Comparison of ENCODE assay signal across 1 cellular context in the genomic region with DNA sequence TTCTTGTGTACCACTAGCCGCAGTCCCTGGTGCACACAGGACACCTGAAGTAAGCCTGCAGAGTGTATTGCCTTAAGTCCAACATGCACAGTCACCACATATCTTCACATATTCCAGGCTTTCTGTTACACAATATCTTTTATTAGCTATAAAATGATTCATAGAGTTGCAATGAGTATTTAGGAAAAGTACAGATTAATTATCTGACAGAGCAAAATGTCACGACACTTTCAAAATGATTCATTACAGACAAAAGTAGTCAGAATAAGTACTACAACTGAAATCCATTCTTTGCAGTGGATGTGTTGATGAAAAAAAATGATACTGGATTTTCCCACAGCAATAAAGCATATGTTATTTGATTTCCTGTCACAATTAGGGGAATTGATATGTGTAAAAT.
TF ChIP-seq lines count a peak whose summit lies in the region.

No MANE protein-coding gene starts in this region.

TF ChIP-seq in HepG2, 621 proteins besides CTCF, POLR2A, EP300 and RAD21:
- TF ChIP-seq THAP11 (CRISPR knock-in tag; IDR thresholded peaks at IDR 0.05) (no peak), ZNF780A (CRISPR knock-in tag; IDR thresholded peaks at IDR 0.05) (no peak), ZNF598 (CRISPR knock-in tag; IDR thresholded peaks at IDR 0.05; ENCODE audit: borderline replicate concordance) (no peak), ZNF350 (CRISPR knock-in tag; IDR thresholded peaks at IDR 0.05; ENCODE audit: borderline replicate concordance, low read depth) (no peak), MXD4 (CRISPR knock-in tag; IDR thresholded peaks at IDR 0.05) (no peak), KAT7 (CRISPR knock-in tag; IDR thresholded peaks at IDR 0.05; ENCODE audit: borderline replicate concordance) (no peak), PAF1 (CRISPR knock-in tag; IDR thresholded peaks at IDR 0.05) (no peak), SMC3 (IDR thresholded peaks at IDR 0.05; ENCODE audit: low read length) (no peak)
- TF ChIP-seq, protein P1, sequence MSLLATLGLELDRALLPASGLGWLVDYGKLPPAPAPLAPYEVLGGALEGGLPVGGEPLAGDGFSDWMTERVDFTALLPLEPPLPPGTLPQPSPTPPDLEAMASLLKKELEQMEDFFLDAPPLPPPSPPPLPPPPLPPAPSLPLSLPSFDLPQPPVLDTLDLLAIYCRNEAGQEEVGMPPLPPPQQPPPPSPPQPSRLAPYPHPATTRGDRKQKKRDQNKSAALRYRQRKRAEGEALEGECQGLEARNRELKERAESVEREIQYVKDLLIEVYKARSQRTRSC (CRISPR knock-in tag; IDR thresholded peaks at IDR 0.05; ENCODE audit: low read depth) = no peak
- TF ChIP-seq, protein P2, sequence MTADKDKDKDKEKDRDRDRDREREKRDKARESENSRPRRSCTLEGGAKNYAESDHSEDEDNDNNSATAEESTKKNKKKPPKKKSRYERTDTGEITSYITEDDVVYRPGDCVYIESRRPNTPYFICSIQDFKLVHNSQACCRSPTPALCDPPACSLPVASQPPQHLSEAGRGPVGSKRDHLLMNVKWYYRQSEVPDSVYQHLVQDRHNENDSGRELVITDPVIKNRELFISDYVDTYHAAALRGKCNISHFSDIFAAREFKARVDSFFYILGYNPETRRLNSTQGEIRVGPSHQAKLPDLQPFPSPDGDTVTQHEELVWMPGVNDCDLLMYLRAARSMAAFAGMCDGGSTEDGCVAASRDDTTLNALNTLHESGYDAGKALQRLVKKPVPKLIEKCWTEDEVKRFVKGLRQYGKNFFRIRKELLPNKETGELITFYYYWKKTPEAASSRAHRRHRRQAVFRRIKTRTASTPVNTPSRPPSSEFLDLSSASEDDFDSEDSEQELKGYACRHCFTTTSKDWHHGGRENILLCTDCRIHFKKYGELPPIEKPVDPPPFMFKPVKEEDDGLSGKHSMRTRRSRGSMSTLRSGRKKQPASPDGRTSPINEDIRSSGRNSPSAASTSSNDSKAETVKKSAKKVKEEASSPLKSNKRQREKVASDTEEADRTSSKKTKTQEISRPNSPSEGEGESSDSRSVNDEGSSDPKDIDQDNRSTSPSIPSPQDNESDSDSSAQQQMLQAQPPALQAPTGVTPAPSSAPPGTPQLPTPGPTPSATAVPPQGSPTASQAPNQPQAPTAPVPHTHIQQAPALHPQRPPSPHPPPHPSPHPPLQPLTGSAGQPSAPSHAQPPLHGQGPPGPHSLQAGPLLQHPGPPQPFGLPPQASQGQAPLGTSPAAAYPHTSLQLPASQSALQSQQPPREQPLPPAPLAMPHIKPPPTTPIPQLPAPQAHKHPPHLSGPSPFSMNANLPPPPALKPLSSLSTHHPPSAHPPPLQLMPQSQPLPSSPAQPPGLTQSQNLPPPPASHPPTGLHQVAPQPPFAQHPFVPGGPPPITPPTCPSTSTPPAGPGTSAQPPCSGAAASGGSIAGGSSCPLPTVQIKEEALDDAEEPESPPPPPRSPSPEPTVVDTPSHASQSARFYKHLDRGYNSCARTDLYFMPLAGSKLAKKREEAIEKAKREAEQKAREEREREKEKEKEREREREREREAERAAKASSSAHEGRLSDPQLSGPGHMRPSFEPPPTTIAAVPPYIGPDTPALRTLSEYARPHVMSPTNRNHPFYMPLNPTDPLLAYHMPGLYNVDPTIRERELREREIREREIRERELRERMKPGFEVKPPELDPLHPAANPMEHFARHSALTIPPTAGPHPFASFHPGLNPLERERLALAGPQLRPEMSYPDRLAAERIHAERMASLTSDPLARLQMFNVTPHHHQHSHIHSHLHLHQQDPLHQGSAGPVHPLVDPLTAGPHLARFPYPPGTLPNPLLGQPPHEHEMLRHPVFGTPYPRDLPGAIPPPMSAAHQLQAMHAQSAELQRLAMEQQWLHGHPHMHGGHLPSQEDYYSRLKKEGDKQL (CRISPR knock-in tag; IDR thresholded peaks at IDR 0.05; ENCODE audit: low read depth) = no peak
- TF ChIP-seq, protein P3, sequence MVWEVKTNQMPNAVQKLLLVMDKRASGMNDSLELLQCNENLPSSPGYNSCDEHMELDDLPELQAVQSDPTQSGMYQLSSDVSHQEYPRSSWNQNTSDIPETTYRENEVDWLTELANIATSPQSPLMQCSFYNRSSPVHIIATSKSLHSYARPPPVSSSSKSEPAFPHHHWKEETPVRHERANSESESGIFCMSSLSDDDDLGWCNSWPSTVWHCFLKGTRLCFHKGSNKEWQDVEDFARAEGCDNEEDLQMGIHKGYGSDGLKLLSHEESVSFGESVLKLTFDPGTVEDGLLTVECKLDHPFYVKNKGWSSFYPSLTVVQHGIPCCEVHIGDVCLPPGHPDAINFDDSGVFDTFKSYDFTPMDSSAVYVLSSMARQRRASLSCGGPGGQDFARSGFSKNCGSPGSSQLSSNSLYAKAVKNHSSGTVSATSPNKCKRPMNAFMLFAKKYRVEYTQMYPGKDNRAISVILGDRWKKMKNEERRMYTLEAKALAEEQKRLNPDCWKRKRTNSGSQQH (CRISPR knock-in tag; IDR thresholded peaks at IDR 0.05; ENCODE audit: low read depth) = no peak
- TF ChIP-seq, protein P4, sequence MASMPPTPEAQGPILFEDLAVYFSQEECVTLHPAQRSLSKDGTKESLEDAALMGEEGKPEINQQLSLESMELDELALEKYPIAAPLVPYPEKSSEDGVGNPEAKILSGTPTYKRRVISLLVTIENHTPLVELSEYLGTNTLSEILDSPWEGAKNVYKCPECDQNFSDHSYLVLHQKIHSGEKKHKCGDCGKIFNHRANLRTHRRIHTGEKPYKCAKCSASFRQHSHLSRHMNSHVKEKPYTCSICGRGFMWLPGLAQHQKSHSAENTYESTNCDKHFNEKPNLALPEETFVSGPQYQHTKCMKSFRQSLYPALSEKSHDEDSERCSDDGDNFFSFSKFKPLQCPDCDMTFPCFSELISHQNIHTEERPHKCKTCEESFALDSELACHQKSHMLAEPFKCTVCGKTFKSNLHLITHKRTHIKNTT (CRISPR knock-in tag; IDR thresholded peaks at IDR 0.05) = no peak
